Comparison of ENCODE assay signal across 8 cellular contexts in the genomic region with DNA sequence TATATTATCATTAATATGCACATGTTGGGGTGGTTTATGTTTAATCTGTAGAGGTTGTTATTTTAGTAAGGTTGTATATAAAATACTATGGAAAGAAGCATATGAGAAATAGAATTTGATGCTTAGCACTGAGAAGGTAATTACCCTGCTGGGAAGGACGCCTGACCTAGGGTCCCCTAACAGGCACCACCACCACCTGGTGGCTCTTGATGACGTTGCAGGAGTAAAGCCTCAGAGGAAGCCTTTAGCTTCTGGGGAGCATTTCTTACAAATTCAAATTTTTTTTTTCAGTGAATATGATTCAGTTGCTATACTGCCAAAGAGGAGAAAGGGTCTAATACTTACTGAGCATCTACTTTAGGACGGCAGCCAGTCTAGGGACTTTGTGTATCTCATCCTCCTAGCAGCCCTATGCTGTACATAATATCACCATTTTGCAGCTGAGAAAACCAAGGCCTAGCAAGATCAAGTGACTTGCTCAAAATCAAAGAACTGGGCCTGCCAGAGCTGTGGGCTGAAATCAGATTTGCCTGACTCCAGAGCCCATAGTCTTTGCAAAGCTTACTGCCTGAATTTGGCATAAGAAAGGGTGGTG.
DNase-seq lines count a peak whose midpoint lies in the region; ATAC-seq, FAIRE-seq and TF ChIP-seq lines count a peak whose summit lies in the region.

No MANE protein-coding gene starts in this region.

- H3K9me3 ChIP-seq in SK-N-MC (ENCODE audit: low read depth, low read length) (no peaks in the 10 kb centered on the region), GM12878 (replicated peaks; ENCODE audit: control insufficient read depth, insufficient read depth, low read length) (no peaks in the 10 kb centered on the region)

- H3K9ac ChIP-seq in SK-N-MC (ENCODE audit: insufficient read length), result no peak overlapping the region
- H3K9ac ChIP-seq in GM12878 (ENCODE audit: control insufficient read depth, insufficient read depth, low read length), result no peak overlapping the region

- no peaks in the 10 kb centered on the region; a peak in 2 of 4 replicates for H3K27me3 ChIP-seq in GM12878 (replicated peaks in 1 of 2; ENCODE audit: control insufficient read depth in 2 of 2, insufficient read depth in 2 of 2, low read length in 1 of 2)

- H3K4me3 ChIP-seq in SK-N-MC (no peak overlapping the region), GM12878 (no peak overlapping the region)

- SMC1A ChIA-PET in GM12878 (lab: Charles Lee; ENCODE audit: uncharacterized antibody, unreplicated experiment), result interaction anchor here (1.0 to 1.6 kb wide), 3 partner anchors 277 to 391 kb away, joined by 3 to 5 read pairs (median 4); no protein-coding TSS in a partner anchor

- no peaks in the 10 kb centered on the region for H3K4me1 ChIP-seq in GM12878 (ENCODE audit: control insufficient read depth, insufficient read depth, low read length)

- no peak for TF ChIP-seq POLR2A in GM12878 (IDR thresholded peaks at IDR 0.05; ENCODE audit: low read depth, low read length)

- no peak overlapping the region for H3K4me2 ChIP-seq in GM12878 (ENCODE audit: control insufficient read depth, insufficient read depth)

- no peaks in the 10 kb centered on the region for H4K20me1 ChIP-seq in GM12878 (ENCODE audit: control insufficient read depth, insufficient read depth)

- peak; percentile 29 for DNase-seq in activated gamma-delta T cell treated with Interleukin-2 at 50 U/mL for 16 hours
- no peak for DNase-seq in activated gamma-delta T cell (lab: John Stamatoyannopoulos, UW)
- peak; percentile 78 for DNase-seq in NAMALWA (ENCODE audit: low spot score)
- peak; percentile 10 for DNase-seq in SK-N-MC (ENCODE audit: low read depth, low spot score)
- DNase-seq in GM12878 (ENCODE audit: low read depth, low spot score), result no peak
- peak; percentile 68 for DNase-seq in islet precursor cell
- peak; percentile 45 for DNase-seq in stimulated activated CD4-positive, alpha-beta T cell treated with anti-CD3 and anti-CD28 coated beads, Interleukin-4, amount 100 ng/mL, for 1 hour

- CTCF ChIA-PET in GM12878 (lab: Yijun Ruan, JAX), result interaction anchor here (1.0 to 2.7 kb wide), 6 partner anchors 10 to 396 kb away, joined by 3 to 14 read pairs (median 3); no protein-coding TSS in a partner anchor

- no peak overlapping the region for H2AFZ ChIP-seq in GM12878 (ENCODE audit: control insufficient read depth, low read depth, low read length)

- H3K36me3 ChIP-seq in SK-N-MC (ENCODE audit: insufficient read depth, low read length), result no peaks in the 10 kb centered on the region
- H3K36me3 ChIP-seq in GM12878 (ENCODE audit: control insufficient read depth in 2 of 2, insufficient read depth in 2 of 2, low read length in 1 of 2), result no peaks in the 10 kb centered on the region

- in situ Hi-C loops in GM12878 (cut with MboI), result no loop called here

- ATAC-seq in HG02610 (IDR thresholded peaks at IDR 0.05; ENCODE audit: unreplicated experiment), result peak; percentile 79
- peak; percentile 89 for ATAC-seq in GM12878

- TF ChIP-seq RAD21 in GM12878 (IDR thresholded peaks at IDR 0.05; ENCODE audit: insufficient read depth, low read depth, low read length), result peak; percentile 72

- BruUV-seq in GM12878 (replicated peaks; lab: Mats Ljungman, UMichigan), result no TSS peak

- TF ChIP-seq CTCF in GM12878 (IDR thresholded peaks at IDR 0.05 in 2 of 3, conservative IDR thresholded peaks at IDR 0.05 in 1 of 3; ENCODE audit: control insufficient read depth in 2 of 3, extremely low read depth in 1 of 3, insufficient read depth in 1 of 3, low read depth in 3 of 3, low read length in 3 of 3), result peak; percentile 57 to 63 (median 59); a peak in 5 of 6 replicates

- no peaks in the 10 kb centered on the region for H3K79me2 ChIP-seq in GM12878 (ENCODE audit: control insufficient read depth, insufficient read depth, low read length)

- FAIRE-seq in GM12878 (lab: Jason Lieb, UNC), result no peak

- POLR2A ChIA-PET in GM12878 (lab: Charles Lee), result no interaction called here

- TF ChIP-seq EP300 in GM12878 (IDR thresholded peaks at IDR 0.05; ENCODE audit: borderline replicate concordance in 1 of 2, control insufficient read depth in 1 of 2, low read depth in 2 of 2, low read length in 2 of 2), result no peak

- no peak overlapping the region for H3K27ac ChIP-seq in SK-N-MC
- H3K27ac ChIP-seq in GM12878 (ENCODE audit: control insufficient read depth, insufficient read depth), result no peak overlapping the region

- RAD21 ChIA-PET in GM12878 (lab: Charles Lee; ENCODE audit: unreplicated experiment), result interaction anchor here (1.0 to 1.4 kb wide), 2 partner anchors 79 to 391 kb away, joined by 4 read pairs; a partner anchor contains a TSS

- intact Hi-C loops in GM12878 (cut with micrococcal nuclease; ENCODE audit: unreplicated experiment), result loop anchor here (10.0 kb wide), 1 partner anchor 995 kb away; no protein-coding TSS in a partner anchor

- WGBS in GM12878 (ENCODE audit: insufficient coverage, insufficient replicate concordance, low lambda C conversion rate, missing lambda C conversion rate), result 0% methylated on average over 3 of the region's 3 CpGs

TF ChIP-seq in GM12878, 131 proteins besides CTCF, POLR2A, EP300 and RAD21 (continues in another document):
- no peak for TF ChIP-seq SPI1 (IDR thresholded peaks at IDR 0.05; ENCODE audit: borderline replicate concordance, insufficient read depth, low read depth, low read length)
- TF ChIP-seq CBX5 (IDR thresholded peaks at IDR 0.05; ENCODE audit: low read depth), result no peak
- no peak for TF ChIP-seq TCF3 (IDR thresholded peaks at IDR 0.05; ENCODE audit: borderline replicate concordance, insufficient read depth, low read depth, low read length)
- TF ChIP-seq, protein P1, sequence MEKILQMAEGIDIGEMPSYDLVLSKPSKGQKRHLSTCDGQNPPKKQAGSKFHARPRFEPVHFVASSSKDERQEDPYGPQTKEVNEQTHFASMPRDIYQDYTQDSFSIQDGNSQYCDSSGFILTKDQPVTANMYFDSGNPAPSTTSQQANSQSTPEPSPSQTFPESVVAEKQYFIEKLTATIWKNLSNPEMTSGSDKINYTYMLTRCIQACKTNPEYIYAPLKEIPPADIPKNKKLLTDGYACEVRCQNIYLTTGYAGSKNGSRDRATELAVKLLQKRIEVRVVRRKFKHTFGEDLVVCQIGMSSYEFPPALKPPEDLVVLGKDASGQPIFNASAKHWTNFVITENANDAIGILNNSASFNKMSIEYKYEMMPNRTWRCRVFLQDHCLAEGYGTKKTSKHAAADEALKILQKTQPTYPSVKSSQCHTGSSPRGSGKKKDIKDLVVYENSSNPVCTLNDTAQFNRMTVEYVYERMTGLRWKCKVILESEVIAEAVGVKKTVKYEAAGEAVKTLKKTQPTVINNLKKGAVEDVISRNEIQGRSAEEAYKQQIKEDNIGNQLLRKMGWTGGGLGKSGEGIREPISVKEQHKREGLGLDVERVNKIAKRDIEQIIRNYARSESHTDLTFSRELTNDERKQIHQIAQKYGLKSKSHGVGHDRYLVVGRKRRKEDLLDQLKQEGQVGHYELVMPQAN (conservative IDR thresholded peaks at IDR 0.05), result no peak
- TF ChIP-seq KLF5 (IDR thresholded peaks at IDR 0.05; ENCODE audit: partially characterized antibody), result no peak
- TF ChIP-seq WRNIP1 (IDR thresholded peaks at IDR 0.05; ENCODE audit: borderline replicate concordance, low read depth, low read length), result no peak
- TF ChIP-seq ASH2L (IDR thresholded peaks at IDR 0.05; ENCODE audit: borderline replicate concordance, low read depth), result no peak
- TF ChIP-seq SMAD1 (IDR thresholded peaks at IDR 0.05; ENCODE audit: low read depth, partially characterized antibody), result no peak
- no peak for TF ChIP-seq ZBED1 (IDR thresholded peaks at IDR 0.05; ENCODE audit: borderline replicate concordance)
- no peak for TF ChIP-seq PAX5 (IDR thresholded peaks at IDR 0.05; ENCODE audit: borderline replicate concordance, low read depth, low read length)
- no peak for TF ChIP-seq ZNF384 (IDR thresholded peaks at IDR 0.05; ENCODE audit: borderline replicate concordance, low read depth, low read length)
- peak; percentile 71 for TF ChIP-seq CREM (IDR thresholded peaks at IDR 0.05; ENCODE audit: low read depth)
- TF ChIP-seq TBL1XR1 (IDR thresholded peaks at IDR 0.05; ENCODE audit: low read depth, low read length), result no peak
- no peak for TF ChIP-seq SMARCA5 (IDR thresholded peaks at IDR 0.05)
- no peak for TF ChIP-seq NBN (IDR thresholded peaks at IDR 0.05)
- no peak for TF ChIP-seq ZNF622 (IDR thresholded peaks at IDR 0.05)
- TF ChIP-seq CREB1 (IDR thresholded peaks at IDR 0.05; ENCODE audit: low read depth), result peak; percentile 32; the same call in 1 of the 2 replicates
- peak; percentile 59; the same call in 1 of the 2 replicates for TF ChIP-seq SMC3 (IDR thresholded peaks at IDR 0.05; ENCODE audit: borderline replicate concordance, low read length)
- TF ChIP-seq, protein P2, sequence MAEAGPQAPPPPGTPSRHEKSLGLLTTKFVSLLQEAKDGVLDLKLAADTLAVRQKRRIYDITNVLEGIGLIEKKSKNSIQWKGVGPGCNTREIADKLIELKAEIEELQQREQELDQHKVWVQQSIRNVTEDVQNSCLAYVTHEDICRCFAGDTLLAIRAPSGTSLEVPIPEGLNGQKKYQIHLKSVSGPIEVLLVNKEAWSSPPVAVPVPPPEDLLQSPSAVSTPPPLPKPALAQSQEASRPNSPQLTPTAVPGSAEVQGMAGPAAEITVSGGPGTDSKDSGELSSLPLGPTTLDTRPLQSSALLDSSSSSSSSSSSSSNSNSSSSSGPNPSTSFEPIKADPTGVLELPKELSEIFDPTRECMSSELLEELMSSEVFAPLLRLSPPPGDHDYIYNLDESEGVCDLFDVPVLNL (IDR thresholded peaks at IDR 0.05; ENCODE audit: low read depth, low read length), result no peak
- no peak for TF ChIP-seq JUND (IDR thresholded peaks at IDR 0.05; ENCODE audit: low read depth, low read length)
- no peak for TF ChIP-seq NR2F1 (conservative IDR thresholded peaks at IDR 0.05)
- TF ChIP-seq NR2C1 (IDR thresholded peaks at IDR 0.05), result no peak

Comparison
In these comparisons a context has a peak if more than half of its experiments do, and no peak if none do; other contexts are left out.
1. DNase-seq: peak in activated gamma-delta T cell treated with Interleukin-2 at 50 U/mL for 16 hours (single experiment), NAMALWA (single experiment), SK-N-MC (single experiment), islet precursor cell (single experiment) and stimulated activated CD4-positive, alpha-beta T cell treated with anti-CD3 and anti-CD28 coated beads, Interleukin-4, amount 100 ng/mL, for 1 hour (single experiment); none in activated gamma-delta T cell (single experiment) and GM12878 (single experiment).